ENCODE assay signal across 1 cellular context in genomic region chr2:166972418-166972817, GRCh38.
TF ChIP-seq lines count a peak whose summit lies in the region.

No MANE protein-coding gene starts in this region.

TF ChIP-seq in GM23338, 12 proteins besides CTCF, POLR2A, EP300 and RAD21 (continued from another document):
- TF ChIP-seq, protein P1, sequence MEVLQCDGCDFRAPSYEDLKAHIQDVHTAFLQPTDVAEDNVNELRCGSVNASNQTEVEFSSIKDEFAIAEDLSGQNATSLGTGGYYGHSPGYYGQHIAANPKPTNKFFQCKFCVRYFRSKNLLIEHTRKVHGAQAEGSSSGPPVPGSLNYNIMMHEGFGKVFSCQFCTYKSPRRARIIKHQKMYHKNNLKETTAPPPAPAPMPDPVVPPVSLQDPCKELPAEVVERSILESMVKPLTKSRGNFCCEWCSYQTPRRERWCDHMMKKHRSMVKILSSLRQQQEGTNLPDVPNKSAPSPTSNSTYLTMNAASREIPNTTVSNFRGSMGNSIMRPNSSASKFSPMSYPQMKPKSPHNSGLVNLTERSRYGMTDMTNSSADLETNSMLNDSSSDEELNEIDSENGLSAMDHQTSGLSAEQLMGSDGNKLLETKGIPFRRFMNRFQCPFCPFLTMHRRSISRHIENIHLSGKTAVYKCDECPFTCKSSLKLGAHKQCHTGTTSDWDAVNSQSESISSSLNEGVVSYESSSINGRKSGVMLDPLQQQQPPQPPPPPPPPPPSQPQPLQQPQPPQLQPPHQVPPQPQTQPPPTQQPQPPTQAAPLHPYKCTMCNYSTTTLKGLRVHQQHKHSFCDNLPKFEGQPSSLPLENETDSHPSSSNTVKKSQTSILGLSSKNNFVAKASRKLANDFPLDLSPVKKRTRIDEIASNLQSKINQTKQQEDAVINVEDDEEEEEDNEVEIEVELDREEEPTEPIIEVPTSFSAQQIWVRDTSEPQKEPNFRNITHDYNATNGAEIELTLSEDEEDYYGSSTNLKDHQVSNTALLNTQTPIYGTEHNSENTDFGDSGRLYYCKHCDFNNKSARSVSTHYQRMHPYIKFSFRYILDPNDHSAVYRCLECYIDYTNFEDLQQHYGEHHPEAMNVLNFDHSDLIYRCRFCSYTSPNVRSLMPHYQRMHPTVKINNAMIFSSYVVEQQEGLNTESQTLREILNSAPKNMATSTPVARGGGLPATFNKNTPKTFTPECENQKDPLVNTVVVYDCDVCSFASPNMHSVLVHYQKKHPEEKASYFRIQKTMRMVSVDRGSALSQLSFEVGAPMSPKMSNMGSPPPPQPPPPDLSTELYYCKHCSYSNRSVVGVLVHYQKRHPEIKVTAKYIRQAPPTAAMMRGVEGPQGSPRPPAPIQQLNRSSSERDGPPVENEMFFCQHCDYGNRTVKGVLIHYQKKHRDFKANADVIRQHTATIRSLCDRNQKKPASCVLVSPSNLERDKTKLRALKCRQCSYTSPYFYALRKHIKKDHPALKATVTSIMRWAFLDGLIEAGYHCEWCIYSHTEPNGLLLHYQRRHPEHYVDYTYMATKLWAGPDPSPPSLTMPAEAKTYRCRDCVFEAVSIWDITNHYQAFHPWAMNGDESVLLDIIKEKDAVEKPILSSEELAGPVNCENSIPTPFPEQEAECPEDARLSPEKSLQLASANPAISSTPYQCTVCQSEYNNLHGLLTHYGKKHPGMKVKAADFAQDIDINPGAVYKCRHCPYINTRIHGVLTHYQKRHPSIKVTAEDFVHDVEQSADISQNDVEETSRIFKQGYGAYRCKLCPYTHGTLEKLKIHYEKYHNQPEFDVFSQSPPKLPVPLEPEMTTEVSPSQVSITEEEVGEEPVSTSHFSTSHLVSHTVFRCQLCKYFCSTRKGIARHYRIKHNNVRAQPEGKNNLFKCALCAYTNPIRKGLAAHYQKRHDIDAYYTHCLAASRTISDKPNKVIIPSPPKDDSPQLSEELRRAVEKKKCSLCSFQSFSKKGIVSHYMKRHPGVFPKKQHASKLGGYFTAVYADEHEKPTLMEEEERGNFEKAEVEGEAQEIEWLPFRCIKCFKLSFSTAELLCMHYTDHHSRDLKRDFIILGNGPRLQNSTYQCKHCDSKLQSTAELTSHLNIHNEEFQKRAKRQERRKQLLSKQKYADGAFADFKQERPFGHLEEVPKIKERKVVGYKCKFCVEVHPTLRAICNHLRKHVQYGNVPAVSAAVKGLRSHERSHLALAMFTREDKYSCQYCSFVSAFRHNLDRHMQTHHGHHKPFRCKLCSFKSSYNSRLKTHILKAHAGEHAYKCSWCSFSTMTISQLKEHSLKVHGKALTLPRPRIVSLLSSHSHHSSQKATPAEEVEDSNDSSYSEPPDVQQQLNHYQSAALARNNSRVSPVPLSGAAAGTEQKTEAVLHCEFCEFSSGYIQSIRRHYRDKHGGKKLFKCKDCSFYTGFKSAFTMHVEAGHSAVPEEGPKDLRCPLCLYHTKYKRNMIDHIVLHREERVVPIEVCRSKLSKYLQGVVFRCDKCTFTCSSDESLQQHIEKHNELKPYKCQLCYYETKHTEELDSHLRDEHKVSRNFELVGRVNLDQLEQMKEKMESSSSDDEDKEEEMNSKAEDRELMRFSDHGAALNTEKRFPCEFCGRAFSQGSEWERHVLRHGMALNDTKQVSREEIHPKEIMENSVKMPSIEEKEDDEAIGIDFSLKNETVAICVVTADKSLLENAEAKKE (CRISPR knock-in tag; IDR thresholded peaks at IDR 0.05) = no peak
- TF ChIP-seq EZH2 (IDR thresholded peaks at IDR 0.05; ENCODE audit: low read depth, unreplicated experiment) (no peak), ETS1 (IDR thresholded peaks at IDR 0.05) (no peak)
